ENCODE assay signal across 19 cellular contexts in genomic region chr15:60691508-60692047, GRCh38.
"Had no signal": no experiment of that assay in that cellular context is flagged by ENCODE, and none has a peak within 500 bp of the region (broad histone marks: within the 10 kb centered on the region; RNA-seq: fewer than 3 reads in every experiment).

No MANE protein-coding gene starts in this region.

- H3K9me3 ChIP-seq: SJSA1 had no signal

- H3K4me3 ChIP-seq: SJSA1, SK-N-MC had no signal

- H3K27me3 ChIP-seq: SJSA1 had no signal

- DNase-seq: KBM-7, MV-4-11, NCI-H1048, NCI-H1105, NCI-H1417, NCI-H1436 treated with DMSO at 0.1 percent for 48 hours, NCI-H1694, NCI-H187 treated with DMSO at 0.1 percent for 48 hours, NCI-H2029 treated with DMSO at 0.1 percent for 48 hours, NCI-H2171 treated with DMSO at 0.1 percent for 48 hours, NCI-H345, NCI-H446 treated with DMSO at 0.1 percent for 48 hours, NCI-H510A treated with DMSO at 0.1 percent for 48 hours, NCI-H526, Right ventricle myocardium superior, RPMI8226, SIG-M5 had no signal

- H3K36me3 ChIP-seq: SJSA1 had no signal

- H3K27ac ChIP-seq: SJSA1, SK-N-MC had no signal

- H3K4me1 ChIP-seq: SJSA1 had no signal
